In the genomic region with DNA sequence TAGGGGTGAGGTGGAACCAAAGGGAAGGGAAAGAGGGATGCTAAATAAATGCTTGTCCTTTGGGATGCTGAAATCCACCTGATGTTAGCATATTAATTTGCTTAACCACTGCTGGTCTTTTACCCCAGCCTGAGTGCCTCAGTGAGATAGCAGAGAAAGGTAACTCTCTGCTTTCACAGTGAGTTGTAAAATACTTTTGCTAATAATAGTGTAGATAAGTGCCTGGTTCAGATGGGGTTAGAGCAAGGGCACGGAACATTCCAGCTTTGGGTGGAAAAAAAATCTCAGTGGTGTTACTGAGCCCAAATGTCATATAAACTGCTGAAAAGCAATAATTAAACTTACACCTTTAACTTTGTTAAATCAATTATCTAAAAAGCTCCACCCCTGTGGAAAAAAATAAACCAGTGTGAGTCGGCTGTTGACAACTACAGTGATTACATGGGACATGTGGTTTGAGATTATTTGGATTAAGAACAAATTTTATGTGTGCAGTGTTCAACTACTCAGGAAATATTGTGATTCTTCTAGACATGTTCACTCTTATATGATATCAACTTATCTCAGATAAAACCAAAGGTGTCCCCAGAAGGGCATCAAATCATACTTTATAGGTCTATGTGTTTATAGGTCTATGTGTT, we compare ENCODE assay signal across 31 cellular contexts. TPM values are rescaled to one million over a fixed set of nuclear protein-coding genes. Genes with fewer than 3 reads are reported as not detected.
"Had no signal": no experiment of that assay in that cellular context is flagged by ENCODE, and none has a peak within 500 bp of the region (broad histone marks: within the 10 kb centered on the region; RNA-seq: fewer than 3 reads in every experiment).

No MANE protein-coding gene starts in this region.

- DNase-seq: activated CD4-positive, alpha-beta memory T cell treated with anti-CD3 and anti-CD28 coated beads, Interleukin-2, amount 10 ng/mL, durations not matched to agents 7 days and 5 days; activated CD4-positive, alpha-beta T cell treated with anti-CD3 and anti-CD28 coated beads for 1 hour; activated CD4-positive, alpha-beta T cell treated with anti-CD3 and anti-CD28 coated beads for 48 hours; activated CD4-positive, CD25-positive, alpha-beta regulatory T cell; activated CD8-positive, alpha-beta memory T cell treated with anti-CD3 and anti-CD28 coated beads for 24 hours; activated CD8-positive, alpha-beta memory T cell treated with anti-CD3 and anti-CD28 coated beads, Interleukin-2, amount 10 ng/mL, durations not matched to agents 7 days and 5 days; activated CD8-positive, alpha-beta memory T cell treated with anti-CD3 and anti-CD28 coated beads, Interleukin-2, amount 50 U/mL, for 48 hours; activated effector memory CD4-positive, alpha-beta T cell treated with Interleukin-2 at 50 U/mL for 16 hours; activated naive CD4-positive, alpha-beta T cell treated with anti-CD3 and anti-CD28 coated beads, Interleukin-2, amount 10 ng/mL, durations not matched to agents 7 days and 5 days; activated naive CD8-positive, alpha-beta T cell treated with anti-CD3 and anti-CD28 coated beads, Interleukin-2, amount 50 U/mL, for 24 hours; activated T-cell treated with anti-CD3 and anti-CD28 coated beads, Interleukin-2, amount 50 U/mL, for 48 hours; anterior cingulate cortex; Kasumi-1; KG1; MG63; NCI-H1048; NCI-H1105 treated with DMSO at 0.1 percent for 48 hours; NCI-H1436; NCI-H1694; NCI-H1930; NCI-H226; NCI-H446 treated with DMSO at 0.1 percent for 48 hours; NCI-H524 treated with DMSO at 0.1 percent for 48 hours; NK-92 treated with Interleukin-12 subunit alpha and Interleukin-12 subunit beta, amount 100 ng/mL, for 24 hours; PC-3; Peyer's patch; RPMI8226; T1000; WERI-Rb-1 had no signal

- H3K27me3 ChIP-seq: MG63, Peyer's patch had no signal

- H3K9me3 ChIP-seq: MG63, Peyer's patch had no signal

- H3K27ac ChIP-seq: Peyer's patch, WERI-Rb-1 had no signal

- H3K4me1 ChIP-seq: Peyer's patch had no signal

- H3K4me3 ChIP-seq: MG63, Peyer's patch had no signal

- H3K36me3 ChIP-seq: MG63, Peyer's patch, WERI-Rb-1 had no signal

- ATAC-seq: activated CD8-positive, alpha-beta memory T cell treated with anti-CD3 and anti-CD28 coated beads, Interleukin-2, amount 10 ng/mL, durations not matched to agents 7 days and 5 days; activated naive CD8-positive, alpha-beta T cell treated with anti-CD3 and anti-CD28 coated beads, Interleukin-2, amount 50 U/mL, for 24 hours; PC-3 had no signal

RNA-seq across cellular contexts. Expression of a gene that starts 21.1 kb away (rescaled TPM):
- total RNA-seq: activated CD4-positive, alpha-beta memory T cell treated with anti-CD3 and anti-CD28 coated beads, Interleukin-2, amount 10 ng/mL, durations not matched to agents 7 days and 5 days; activated CD8-positive, alpha-beta memory T cell treated with anti-CD3 and anti-CD28 coated beads, Interleukin-2, amount 10 ng/mL, durations not matched to agents 7 days and 5 days; T-helper 1 cell treated with Interleukin-12 subunit alpha and Interleukin-12 subunit beta and Interleukin-4 antibody, amounts not matched to agents 30 ng/mL and 1 ng/mL, for 36 hours; T-helper 2 cell treated with Interferon-gamma antibody and Interleukin-4, amounts not matched to agents 100 ng/mL and 5 ng/mL, for 36 hours had no signal
